In genomic region chr5:135877570-135878155, GRCh38 we compare ENCODE assay signal across 18 cellular contexts. TPM values are rescaled to one million over a fixed set of nuclear protein-coding genes. Genes with fewer than 3 reads are reported as not detected.
"Had no signal": no experiment of that assay in that cellular context is flagged by ENCODE, and none has a peak within 500 bp of the region (broad histone marks: within the 10 kb centered on the region; RNA-seq: fewer than 3 reads in every experiment).

No MANE protein-coding gene starts in this region.

- H3K9ac ChIP-seq: parathyroid adenoma had no signal

- H2AFZ ChIP-seq: parathyroid adenoma had no signal

- H3K4me3 ChIP-seq: body of pancreas, heart right ventricle had no signal

- H3K4me1 ChIP-seq: body of pancreas, foreskin keratinocyte, parathyroid adenoma had no signal

- ATAC-seq: foreskin keratinocyte; stimulated activated naive CD8-positive, alpha-beta T cell treated with anti-CD3 and anti-CD28 coated beads, Interleukin-15, Interleukin-2, amounts not matched to agents 100 U/mL and 50 U/mL, for 24 hours had no signal

- H3K27ac ChIP-seq: foreskin keratinocyte, heart right ventricle, parathyroid adenoma had no signal

- DNase-seq: activated B cell treated with CpG ODN at 0.5 μM for 24 hours; activated CD4-positive, alpha-beta T cell treated with anti-CD3 and anti-CD28 coated beads, Interleukin-2, amount 10 ng/mL, durations not matched to agents 24 days and 14 days; activated naive CD8-positive, alpha-beta T cell treated with anti-CD3 and anti-CD28 coated beads for 36 hours; cortex of kidney; effector CD8-positive, alpha-beta T cell; foreskin keratinocyte; heart right ventricle; small intestine; stimulated activated naive CD8-positive, alpha-beta T cell treated with anti-CD3 and anti-CD28 coated beads, Interleukin-15, Interleukin-2, amounts not matched to agents 100 U/mL and 50 U/mL, for 24 hours; SW 1271 had no signal

- H3K9me3 ChIP-seq: body of pancreas, heart right ventricle had no signal

- H3K36me3 ChIP-seq: heart right ventricle had no signal

- FAIRE-seq: small intestine had no signal

- H3K27me3 ChIP-seq: body of pancreas had no signal

RNA-seq across cellular contexts. Expression of gene IL9, which starts 18.0 kb away (rescaled TPM):
- total RNA-seq: activated B cell treated with CpG ODN at 0.5 μM for 24 hours; activated naive CD8-positive, alpha-beta T cell treated with anti-CD3 and anti-CD28 coated beads for 36 hours; body of pancreas; foreskin keratinocyte; heart right ventricle; liver; mesenteric fat pad; renal cortical epithelial cell; SK-MEL-5 had no signal
- polyA plus RNA-seq: foreskin keratinocyte, heart right ventricle, liver, neural cell, small intestine had no signal

RNA-seq across cellular contexts. Expression of gene SLC25A48, which starts 43.2 kb away (rescaled TPM):
- total RNA-seq: activated B cell treated with CpG ODN at 0.5 μM for 24 hours; activated CD4-positive, alpha-beta T cell treated with anti-CD3 and anti-CD28 coated beads, Interleukin-2, amount 10 ng/mL, durations not matched to agents 24 days and 14 days; activated naive CD8-positive, alpha-beta T cell treated with anti-CD3 and anti-CD28 coated beads for 36 hours; foreskin keratinocyte; mesenteric fat pad; renal cortical epithelial cell; T-helper 2 cell treated with Interferon-gamma antibody and Interleukin-4, amounts not matched to agents 100 ng/mL and 5 ng/mL, for 36 hours had no signal
- polyA plus RNA-seq: foreskin keratinocyte had no signal
